In genomic region chr2:213243189-213244044, GRCh38 we compare ENCODE assay signal across 13 cellular contexts. TPM values are rescaled to one million over a fixed set of nuclear protein-coding genes. Genes with fewer than 3 reads are reported as not detected.
A peak's percentile ranks its signal among the peaks of the same experiment; 100 is the strongest.
DNase-seq lines count a peak whose midpoint lies in the region; ATAC-seq and TF ChIP-seq lines count a peak whose summit lies in the region.
"Had no signal": no experiment of that assay in that cellular context is flagged by ENCODE, and none has a peak within 500 bp of the region (broad histone marks: within the 10 kb centered on the region; RNA-seq: fewer than 3 reads in every experiment).

No MANE protein-coding gene starts in this region.

- peak overlapping the region; percentile 72 for H3K4me3 Mint-ChIP-seq in activated naive CD8-positive, alpha-beta T cell treated with anti-CD3 and anti-CD28 coated beads for 36 hours
- H3K4me3 Mint-ChIP-seq: activated T-helper 1 cell treated with anti-CD3 and anti-CD28 coated beads, Interleukin-12 subunit alpha, Interleukin-12 subunit beta, Interleukin-2, Interleukin-4 antibody, amounts not matched to agents 30 ng/mL and 10 ng/mL and 1 ng/mL, durations not matched to agents 14 hours and 24 hours and 36 hours; neural progenitor cell had no signal

- no peak overlapping the region for H3K18ac ChIP-seq in neuronal stem cell (ENCODE audit: low read length)

- H4K91ac ChIP-seq in neuronal stem cell (ENCODE audit: low read depth, low read length, poor library complexity), result no peak overlapping the region

- no peak overlapping the region for H3K4ac ChIP-seq in neuronal stem cell (ENCODE audit: low read length)

- no peak overlapping the region for H2AFZ ChIP-seq in neuronal stem cell (ENCODE audit: low read length)
- H2AFZ ChIP-seq: neural progenitor cell had no signal

- H2BK120ac ChIP-seq in neuronal stem cell (ENCODE audit: low read depth, low read length), result no peak overlapping the region

- no peak overlapping the region for H2BK15ac ChIP-seq in neuronal stem cell (ENCODE audit: low read length)

- H3K4me1 Mint-ChIP-seq in activated naive CD8-positive, alpha-beta T cell treated with anti-CD3 and anti-CD28 coated beads for 36 hours, result peaks cover 24% of the 10 kb centered on the region

- TF ChIP-seq CTCF in GM12865 (IDR thresholded peaks at IDR 0.05; ENCODE audit: insufficient read depth, low read depth, low read length, missing control alignments), result no peak
- no peak for TF ChIP-seq CTCF in transverse colon (IDR thresholded peaks at IDR 0.05)

- H3K9me3 ChIP-seq in neuronal stem cell (replicated peaks in 1 of 2; ENCODE audit: control insufficient read depth in 2 of 2, insufficient read depth in 1 of 2, low read depth in 1 of 2, low read length in 2 of 2) (no peaks in the 10 kb centered on the region), transverse colon (no peaks in the 10 kb centered on the region)

- TF ChIP-seq EP300 in transverse colon (IDR thresholded peaks at IDR 0.05; ENCODE audit: low read depth), result no peak

- no peak overlapping the region for H3K14ac ChIP-seq in neuronal stem cell (ENCODE audit: low read length)

- H3K27me3 ChIP-seq in neuronal stem cell (ENCODE audit: control insufficient read depth in 3 of 3, insufficient read depth in 3 of 3, low read depth in 1 of 3, low read length in 3 of 3), result no peaks in the 10 kb centered on the region
- no peaks in the 10 kb centered on the region for H3K27me3 ChIP-seq in transverse colon
- H3K27me3 ChIP-seq: neural progenitor cell had no signal

- no peak for TF ChIP-seq POLR2A in transverse colon (IDR thresholded peaks at IDR 0.05)

- no peak overlapping the region for H2AK5ac ChIP-seq in neuronal stem cell (ENCODE audit: low read depth, low read length)

- peak overlapping the region; percentile 50 for H3K4me3 ChIP-seq in GM12865 (ENCODE audit: low read depth, low read length)
- no peak overlapping the region for H3K4me3 ChIP-seq in neuronal stem cell (ENCODE audit: low read length in 2 of 2)
- no peak overlapping the region for H3K4me3 ChIP-seq in transverse colon
- H3K4me3 ChIP-seq: neural progenitor cell had no signal

- no peak overlapping the region for H2BK12ac ChIP-seq in neuronal stem cell (ENCODE audit: low read length)

- intact Hi-C loops in transverse colon (cut with DNase I; ENCODE audit: low total_unique reads), result no loop called here

- H3K4me1 ChIP-seq in neuronal stem cell (ENCODE audit: control insufficient read depth in 2 of 2, insufficient read depth in 1 of 2, low read depth in 1 of 2, low read length in 2 of 2) (peaks cover 0 to 5% of the 10 kb centered on the region in 2 donors), transverse colon (no peaks in the 10 kb centered on the region)

- in situ Hi-C loops in transverse colon (cut with MboI; ENCODE audit: low pct_ligation_motif_present in 1 of 4, low pct_unique_long_range_greater_than_20kb in 1 of 4, low sequenced_read_pairs in 3 of 4), result loop anchor here in 3 of 4 donors (25.0 kb wide), 2 partner anchors 669 to 694 kb away; no protein-coding TSS in a partner anchor

- H3K9ac ChIP-seq in neuronal stem cell (ENCODE audit: low read depth, low read length, poor library complexity), result no peak overlapping the region
- H3K9ac ChIP-seq: neural progenitor cell had no signal

- DNase-seq in GM12865 (ENCODE audit: low read depth) (peak; percentile 79), neuronal stem cell (ENCODE audit: low spot score) (no peak), NCI-H2171 treated with DMSO at 0.1 percent for 48 hours (lab: John Stamatoyannopoulos, UW) (no peak), transverse colon (no peak), CD1c-positive myeloid dendritic cell (ENCODE audit: extremely low spot score) (no peak)
- no peak for DNase-seq in activated naive CD8-positive, alpha-beta T cell treated with anti-CD3 and anti-CD28 coated beads for 36 hours
- DNase-seq: cerebellar nuclear complex, NCI-H1436 treated with DMSO at 0.1 percent for 48 hours, T1000 had no signal

- H3K27ac ChIP-seq in neuronal stem cell (replicated peaks; ENCODE audit: low read length) (no peak overlapping the region), transverse colon (no peak overlapping the region)
- H3K27ac ChIP-seq: neural progenitor cell had no signal

- H3K4me2 ChIP-seq in neuronal stem cell (ENCODE audit: insufficient read depth, low read length, poor library complexity, severe bottlenecking), result no peak overlapping the region
- H3K4me2 ChIP-seq: neural progenitor cell had no signal

- H3K23ac ChIP-seq in neuronal stem cell (ENCODE audit: low read depth, low read length, poor library complexity), result no peak overlapping the region

- H3K27me3 Mint-ChIP-seq in activated naive CD8-positive, alpha-beta T cell treated with anti-CD3 and anti-CD28 coated beads for 36 hours, result peaks cover 15% of the 10 kb centered on the region

- no peaks in the 10 kb centered on the region for H3K79me1 ChIP-seq in neuronal stem cell (ENCODE audit: low read depth, low read length)

- H4K8ac ChIP-seq in neuronal stem cell (ENCODE audit: low read depth, low read length), result no peak overlapping the region

- no peak overlapping the region for H2BK5ac ChIP-seq in neuronal stem cell (ENCODE audit: low read length)

- H3K36me3 ChIP-seq in neuronal stem cell (replicated peaks in 1 of 2; ENCODE audit: control insufficient read depth in 2 of 2, insufficient read depth in 2 of 2, low read length in 2 of 2) (no peaks in the 10 kb centered on the region), transverse colon (no peaks in the 10 kb centered on the region)
- H3K36me3 ChIP-seq: neural progenitor cell had no signal

- ATAC-seq in GM19372 (IDR thresholded peaks at IDR 0.05; ENCODE audit: low read depth, unreplicated experiment), result peak; percentile 34
- peak; percentile 32 for ATAC-seq in HG03039 (IDR thresholded peaks at IDR 0.05; ENCODE audit: unreplicated experiment)

- no CpG with 5 or more reads among the region's 6 CpGs for WGBS in neuronal stem cell (ENCODE audit: extremely low coverage in 2 of 2, insufficient read length in 2 of 2, insufficient replicate concordance in 1 of 2), 2 donors
- 70 to 74% methylated on average over 6 of the region's 6 CpGs for whole genome bisulfite sequencing in transverse colon (ENCODE audit: low coverage in 1 of 2), 2 donors

- H3K27ac Mint-ChIP-seq in activated naive CD8-positive, alpha-beta T cell treated with anti-CD3 and anti-CD28 coated beads for 36 hours, result peak overlapping the region; percentile 45
- H3K27ac Mint-ChIP-seq: activated T-helper 1 cell treated with anti-CD3 and anti-CD28 coated beads, Interleukin-12 subunit alpha, Interleukin-12 subunit beta, Interleukin-2, Interleukin-4 antibody, amounts not matched to agents 30 ng/mL and 10 ng/mL and 1 ng/mL, durations not matched to agents 14 hours and 24 hours and 36 hours; neural progenitor cell had no signal

- no peaks in the 10 kb centered on the region for H3K36me3 Mint-ChIP-seq in activated naive CD8-positive, alpha-beta T cell treated with anti-CD3 and anti-CD28 coated beads for 36 hours
- H3K36me3 Mint-ChIP-seq: neural progenitor cell had no signal

- H3K9me3 Mint-ChIP-seq in activated naive CD8-positive, alpha-beta T cell treated with anti-CD3 and anti-CD28 coated beads for 36 hours, result no peaks in the 10 kb centered on the region
- H3K9me3 Mint-ChIP-seq: activated T-helper 1 cell treated with anti-CD3 and anti-CD28 coated beads, Interleukin-12 subunit alpha, Interleukin-12 subunit beta, Interleukin-2, Interleukin-4 antibody, amounts not matched to agents 30 ng/mL and 10 ng/mL and 1 ng/mL, durations not matched to agents 14 hours and 24 hours and 36 hours; neural progenitor cell had no signal

RNA-seq across cellular contexts. Expression of gene SPAG16, which starts 40.8 kb away (rescaled TPM):
- total RNA-seq in activated naive CD8-positive, alpha-beta T cell treated with anti-CD3 and anti-CD28 coated beads for 36 hours, result 10 to 100 TPM in 1 of 2 experiments, 1 to 10 TPM in 1; 9.9 to 11.6 TPM
- 49.9 TPM for polyA plus RNA-seq in neuronal stem cell (2013, experiment 1 of 2)
- polyA plus RNA-seq in neuronal stem cell (2013, experiment 2 of 2), result 50.5 TPM
- 10 to 100 TPM in 3 of 4 donors, 1 to 10 TPM in 1; 1.2 to 30.8 (median 16.2) TPM for total RNA-seq in transverse colon
